1 cellular context compared by ENCODE assay signal in genomic region chr6:25237579-25237978, GRCh38.
TF ChIP-seq lines count a peak whose summit lies in the region.

No MANE protein-coding gene starts in this region.

TF ChIP-seq in IMR-90, 13 proteins besides CTCF, POLR2A, EP300 and RAD21:
- TF ChIP-seq CEBPB (IDR thresholded peaks at IDR 0.05; ENCODE audit: low read depth, low read length), result no peak
- no peak for TF ChIP-seq RFX5 (IDR thresholded peaks at IDR 0.05; ENCODE audit: low read depth, low read length)
- TF ChIP-seq CHD1 (IDR thresholded peaks at IDR 0.05; ENCODE audit: low read depth, low read length), result no peak
- TF ChIP-seq NFE2L2 (IDR thresholded peaks at IDR 0.05; ENCODE audit: low read depth, low read length), result no peak
- no peak for TF ChIP-seq FOS (IDR thresholded peaks at IDR 0.05; ENCODE audit: low read depth, low read length)
- no peak for TF ChIP-seq MAFK (IDR thresholded peaks at IDR 0.05; ENCODE audit: low read depth, low read length)
- no peak for TF ChIP-seq USF2 (IDR thresholded peaks at IDR 0.05; ENCODE audit: low read depth, low read length)
- no peak for TF ChIP-seq ELK1 (IDR thresholded peaks at IDR 0.05; ENCODE audit: borderline replicate concordance, low read depth, low read length)
- TF ChIP-seq SMC3 (IDR thresholded peaks at IDR 0.05; ENCODE audit: low read depth, low read length), result no peak
- no peak for TF ChIP-seq MAZ (IDR thresholded peaks at IDR 0.05; ENCODE audit: borderline replicate concordance, low read depth, low read length)
- TF ChIP-seq BHLHE40 (IDR thresholded peaks at IDR 0.05; ENCODE audit: low read depth, low read length), result no peak
- no peak for TF ChIP-seq RCOR1 (IDR thresholded peaks at IDR 0.05; ENCODE audit: insufficient replicate concordance, low read length)
- no peak for TF ChIP-seq MXI1 (IDR thresholded peaks at IDR 0.05; ENCODE audit: borderline replicate concordance, low read depth, low read length)
